ENCODE assay signal across 21 cellular contexts in genomic region chr4:95980877-95981360, GRCh38.
DNase-seq lines count a peak whose midpoint lies in the region; ATAC-seq and TF ChIP-seq lines count a peak whose summit lies in the region.
"Had no signal": no experiment of that assay in that cellular context is flagged by ENCODE, and none has a peak within 500 bp of the region (broad histone marks: within the 10 kb centered on the region; RNA-seq: fewer than 3 reads in every experiment).

No MANE protein-coding gene starts in this region.

- H3K27ac ChIP-seq in left ventricle myocardium inferior (replicated peaks) (no peak overlapping the region), neuronal stem cell (replicated peaks; ENCODE audit: low read length) (no peak overlapping the region), body of pancreas (no peak overlapping the region)
- H3K27ac ChIP-seq: 22Rv1, BLaER1, C4-2B had no signal

- TF ChIP-seq CTCF in left ventricle myocardium inferior (IDR thresholded peaks at IDR 0.05; ENCODE audit: borderline replicate concordance) (no peak), chondrocyte (IDR thresholded peaks at IDR 0.05) (no peak), body of pancreas (IDR thresholded peaks at IDR 0.05) (no peak)

- no peak overlapping the region for H3K9ac ChIP-seq in neuronal stem cell (ENCODE audit: low read depth, low read length, poor library complexity)
- H3K9ac ChIP-seq: BLaER1 had no signal

- H3K4me3 ChIP-seq in left ventricle myocardium inferior: no peak overlapping the region
- no peak overlapping the region for H3K4me3 ChIP-seq in neuronal stem cell (ENCODE audit: low read length in 2 of 2)
- no peak overlapping the region for H3K4me3 ChIP-seq in body of pancreas
- H3K4me3 ChIP-seq: BLaER1, HAP-1 had no signal

- intact Hi-C loops in Right ventricle myocardium superior (cut with DNase I) (no loop called here), left ventricle myocardium inferior (cut with micrococcal nuclease) (no loop called here), body of pancreas (cut with DNase I) (no loop called here)

- H3K36me3 ChIP-seq in left ventricle myocardium inferior (no peaks in the 10 kb centered on the region), neuronal stem cell (replicated peaks in 1 of 2; ENCODE audit: control insufficient read depth in 2 of 2, insufficient read depth in 2 of 2, low read length in 2 of 2) (no peaks in the 10 kb centered on the region), body of pancreas (replicated peaks in 1 of 2; ENCODE audit: insufficient read depth in 1 of 2, low read depth in 2 of 2) (no peaks in the 10 kb centered on the region)
- H3K36me3 ChIP-seq: BLaER1, HAP-1 had no signal

- no peak overlapping the region for H3K27ac Mint-ChIP-seq in chondrocyte (ENCODE audit: unreplicated experiment)
- H3K27ac Mint-ChIP-seq: B cell; CD4-positive, CD25-positive, alpha-beta regulatory T cell; CD8-positive, alpha-beta T cell; HFFc6 had no signal

- H2BK5ac ChIP-seq in neuronal stem cell (ENCODE audit: low read length): no peak overlapping the region

- peaks cover 4% of the 10 kb centered on the region for H3K4me1 Mint-ChIP-seq in chondrocyte (ENCODE audit: low read depth)
- H3K4me1 Mint-ChIP-seq: B cell; CD4-positive, CD25-positive, alpha-beta regulatory T cell had no signal

- H2BK120ac ChIP-seq in neuronal stem cell (ENCODE audit: low read depth, low read length): no peak overlapping the region

- ATAC-seq in Right ventricle myocardium superior (ENCODE audit: poor library complexity): peak; percentile 57
- no peak for ATAC-seq in GM18502 (IDR thresholded peaks at IDR 0.05; ENCODE audit: poor library complexity, unreplicated experiment)
- ATAC-seq in body of pancreas: no peak
- ATAC-seq: CD8-positive, alpha-beta T cell had no signal

- no peaks in the 10 kb centered on the region for H3K27me3 ChIP-seq in left ventricle myocardium inferior (ENCODE audit: low read depth)
- H3K27me3 ChIP-seq in neuronal stem cell (ENCODE audit: control insufficient read depth in 3 of 3, insufficient read depth in 3 of 3, low read depth in 1 of 3, low read length in 3 of 3): no peaks in the 10 kb centered on the region
- H3K27me3 ChIP-seq in body of pancreas: no peaks in the 10 kb centered on the region
- H3K27me3 ChIP-seq: BLaER1 had no signal

- H4K8ac ChIP-seq in neuronal stem cell (ENCODE audit: low read depth, low read length): no peak overlapping the region

- H3K4me2 ChIP-seq in neuronal stem cell (ENCODE audit: insufficient read depth, low read length, poor library complexity, severe bottlenecking): no peak overlapping the region
- H3K4me2 ChIP-seq: BLaER1 had no signal

- H3K4ac ChIP-seq in neuronal stem cell (ENCODE audit: low read length): no peak overlapping the region

- H3K23ac ChIP-seq in neuronal stem cell (ENCODE audit: low read depth, low read length, poor library complexity): no peak overlapping the region

- H3K9me3 ChIP-seq in left ventricle myocardium inferior (replicated peaks) (no peaks in the 10 kb centered on the region), neuronal stem cell (replicated peaks in 1 of 2; ENCODE audit: control insufficient read depth in 2 of 2, insufficient read depth in 1 of 2, low read depth in 1 of 2, low read length in 2 of 2) (peaks cover 6 to 15% of the 10 kb centered on the region in 2 donors), body of pancreas (peaks cover 0 to 4% (median 0%) of the 10 kb centered on the region in 3 donors)
- H3K9me3 ChIP-seq: Caco-2, HAP-1 had no signal

- H3K18ac ChIP-seq in neuronal stem cell (ENCODE audit: low read length): peak overlapping the region; percentile 29

- no peaks in the 10 kb centered on the region for H3K27me3 Mint-ChIP-seq in chondrocyte (ENCODE audit: low read depth)
- H3K27me3 Mint-ChIP-seq: B cell; CD4-positive, CD25-positive, alpha-beta regulatory T cell had no signal

- H2BK12ac ChIP-seq in neuronal stem cell (ENCODE audit: low read length): peak overlapping the region; percentile 33

- H2BK15ac ChIP-seq in neuronal stem cell (ENCODE audit: low read length): no peak overlapping the region

- peak; percentile 6 for DNase-seq in DMS53 (lab: John Stamatoyannopoulos, UW)
- no peak for DNase-seq in DMS53 treated with DMSO at 0.1 percent for 48 hours (lab: John Stamatoyannopoulos, UW; ENCODE audit: unreplicated experiment)
- DNase-seq in Right ventricle myocardium superior: no peak
- DNase-seq in left ventricle myocardium inferior: no peak
- peak; percentile 80 for DNase-seq in chondrocyte (ENCODE audit: low spot score)
- no peak for DNase-seq in neuronal stem cell (ENCODE audit: low spot score)
- DNase-seq in body of pancreas: no peak
- DNase-seq: Caco-2; CD4-positive, CD25-positive, alpha-beta regulatory T cell; CD8-positive, alpha-beta T cell; DMS 273 treated with DMSO at 0.1 percent for 48 hours; EL; GF-D8; GOT3; HFFc6 had no signal

- H3K79me1 ChIP-seq in neuronal stem cell (ENCODE audit: low read depth, low read length): no peaks in the 10 kb centered on the region

- H3K4me1 ChIP-seq in left ventricle myocardium inferior (peaks cover 13% of the 10 kb centered on the region), neuronal stem cell (ENCODE audit: control insufficient read depth in 2 of 2, insufficient read depth in 1 of 2, low read depth in 1 of 2, low read length in 2 of 2) (peaks cover 5 to 9% of the 10 kb centered on the region in 2 donors), body of pancreas (no peaks in the 10 kb centered on the region)
- H3K4me1 ChIP-seq: Caco-2, HAP-1 had no signal

- peaks cover 6% of the 10 kb centered on the region for H3K9me3 Mint-ChIP-seq in chondrocyte (ENCODE audit: low read depth)

- TF ChIP-seq POLR2A in body of pancreas (IDR thresholded peaks at IDR 0.05): no peak

- no peaks in the 10 kb centered on the region for H3K36me3 Mint-ChIP-seq in chondrocyte (ENCODE audit: low read depth)
- H3K36me3 Mint-ChIP-seq: CD4-positive, CD25-positive, alpha-beta regulatory T cell; CD8-positive, alpha-beta T cell had no signal

- H4K91ac ChIP-seq in neuronal stem cell (ENCODE audit: low read depth, low read length, poor library complexity): no peak overlapping the region

- no CpG with 5 or more reads among the region's 3 CpGs for WGBS in neuronal stem cell (ENCODE audit: extremely low coverage in 2 of 2, insufficient read length in 2 of 2, insufficient replicate concordance in 1 of 2), 2 donors
- 80 to 84% methylated on average over 3 of the region's 3 CpGs for WGBS in body of pancreas, 2 donors

- no peak overlapping the region for H2AK5ac ChIP-seq in neuronal stem cell (ENCODE audit: low read depth, low read length)

- no peak overlapping the region for H3K14ac ChIP-seq in neuronal stem cell (ENCODE audit: low read length)

- no peak overlapping the region for H2AFZ ChIP-seq in neuronal stem cell (ENCODE audit: low read length)

- no peak overlapping the region for H3K4me3 Mint-ChIP-seq in chondrocyte (ENCODE audit: unreplicated experiment)
- H3K4me3 Mint-ChIP-seq: B cell; CD4-positive, CD25-positive, alpha-beta regulatory T cell; CD8-positive, alpha-beta T cell; HFFc6 had no signal

Comparison
In these comparisons a context has a peak if more than half of its experiments do, and no peak if none do; other contexts are left out.
1. DNase-seq: peak in DMS53 (single experiment) and chondrocyte (single experiment); none in DMS53 treated with DMSO at 0.1 percent for 48 hours (single experiment), Right ventricle myocardium superior (single experiment), left ventricle myocardium inferior (single experiment), neuronal stem cell (single experiment) and body of pancreas (0 of 4).